Comparison of ENCODE assay signal across 8 cellular contexts in genomic region chr10:21497177-21497807, GRCh38. TPM values are rescaled to one million over a fixed set of nuclear protein-coding genes. Genes with fewer than 3 reads are reported as not detected.
DNase-seq lines count a peak whose midpoint lies in the region; ATAC-seq and TF ChIP-seq lines count a peak whose summit lies in the region.

No MANE protein-coding gene starts in this region.

- H3K27ac Mint-ChIP-seq in WTC11 = peak overlapping the region; percentile 60; the same call in 1 of the 2 replicates

- no peaks in the 10 kb centered on the region for H3K9me3 ChIP-seq in esophagus (ENCODE audit: control insufficient read depth in 2 of 2, insufficient read depth in 1 of 2, low read depth in 1 of 2, low read length in 1 of 2)
- no peaks in the 10 kb centered on the region for H3K9me3 ChIP-seq in testis

- peak overlapping the region; percentile 66 to 73 for H3K4me3 ChIP-seq in esophagus (ENCODE audit: low read depth in 1 of 2, low read length in 2 of 2)
- H3K4me3 ChIP-seq in testis = peak overlapping the region; percentile 71 to 88

- DNase-seq in stimulated activated CD4-positive, alpha-beta T cell treated with anti-CD3 and anti-CD28 coated beads, Interleukin-12 subunit alpha, Interleukin-12 subunit beta, amount 100 ng/mL, for 4 hours = peak; percentile 32
- DNase-seq in stimulated activated CD4-positive, alpha-beta T cell treated with anti-CD3 and anti-CD28 coated beads, Interleukin-1b, Interleukin-23, amount 100 ng/mL, for 48 hours = no peak
- DNase-seq in NCI-H146 (lab: John Stamatoyannopoulos, UW) = peak; percentile 94
- peak; percentile 82 for DNase-seq in WTC11 (ENCODE audit: low spot score)
- DNase-seq in midbrain (lab: John Stamatoyannopoulos, UW) = peak; percentile 80
- peak; percentile 95 for DNase-seq in testis

- peaks cover 41% of the 10 kb centered on the region for H3K27me3 Mint-ChIP-seq in WTC11 (ENCODE audit: low read depth)

- TF ChIP-seq CTCF in WTC11 (IDR thresholded peaks at IDR 0.05) = no peak
- TF ChIP-seq CTCF in testis (IDR thresholded peaks at IDR 0.05) = no peak

- POLR2A ChIA-PET in WTC11 (lab: Charles Lee) = interaction anchor here (0.6 to 6.1 kb wide), 11 partner anchors 12 to 1130 kb away, joined by 3 to 103 read pairs (median 8); partner anchors contain the start of gene SKIDA1

- ATAC-seq in WTC11 (peak; percentile 25), HG03280 (IDR thresholded peaks at IDR 0.05; ENCODE audit: unreplicated experiment) (no peak)

- 2% methylated on average over 37 of the region's 37 CpGs for WGBS in esophagus, 2 donors
- 1 to 2% methylated on average over 20 to 35 of the region's 37 CpGs for WGBS in testis, 2 donors

- H3K9me3 Mint-ChIP-seq in WTC11 = no peaks in the 10 kb centered on the region

- peak overlapping the region; percentile 80 for H3K4me3 Mint-ChIP-seq in WTC11

- no peak for TF ChIP-seq POLR2A in testis (IDR thresholded peaks at IDR 0.05)

- H3K27ac ChIP-seq in esophagus (ENCODE audit: low read depth in 2 of 2, low read length in 1 of 2) (peak overlapping the region; percentile 49 to 75), testis (peak overlapping the region; percentile 57 to 62)

- H3K27me3 ChIP-seq in esophagus (ENCODE audit: control insufficient read depth in 1 of 2, insufficient read depth in 2 of 2, low read length in 2 of 2) (no peaks in the 10 kb centered on the region), testis (no peaks in the 10 kb centered on the region)

- H3K36me3 Mint-ChIP-seq in WTC11 = 0 out of 2 replicates have a peak, but pooled peaks cover 2% of the 10 kb centered on the region

- intact Hi-C loops in testis (cut with DNase I; ENCODE audit: low total_unique reads) = loop anchor here (5.0 to 10.0 kb wide), 2 partner anchors 212 to 235 kb away; no protein-coding TSS in a partner anchor

- peaks cover 0 to 3% of the 10 kb centered on the region in 2 donors for H3K4me1 ChIP-seq in esophagus (ENCODE audit: control insufficient read depth in 2 of 2, insufficient read depth in 2 of 2, low read length in 1 of 2)
- no peaks in the 10 kb centered on the region for H3K4me1 ChIP-seq in testis

- CTCF ChIA-PET in WTC11 (lab: Charles Lee) = interaction anchor here (0.5 to 5.9 kb wide), 16 partner anchors 11 to 682 kb away, joined by 3 to 84 read pairs (median 6); partner anchors contain the start of genes DNAJC1 and SKIDA1

- H3K36me3 ChIP-seq in esophagus (ENCODE audit: control insufficient read depth in 2 of 2, insufficient read depth in 2 of 2, low read length in 1 of 2) (no peaks in the 10 kb centered on the region), testis (ENCODE audit: low read depth, missing control alignments) (no peaks in the 10 kb centered on the region)

- peaks cover 63% of the 10 kb centered on the region for H3K4me1 Mint-ChIP-seq in WTC11

TF ChIP-seq in WTC11, 78 proteins besides CTCF, POLR2A, EP300 and RAD21:
- peak; percentile 45; the same call in 1 of the 2 replicates for TF ChIP-seq ZNF423 (CRISPR knock-in tag; IDR thresholded peaks at IDR 0.05)
- TF ChIP-seq ESRRA (CRISPR knock-in tag; IDR thresholded peaks at IDR 0.05; ENCODE audit: borderline replicate concordance) = 0 out of 2 replicates have a peak, but pooled peaks have one; percentile 32
- TF ChIP-seq GABPB1 (CRISPR knock-in tag; IDR thresholded peaks at IDR 0.05) = peak; percentile 55; the same call in 1 of the 2 replicates
- TF ChIP-seq, protein P1, sequence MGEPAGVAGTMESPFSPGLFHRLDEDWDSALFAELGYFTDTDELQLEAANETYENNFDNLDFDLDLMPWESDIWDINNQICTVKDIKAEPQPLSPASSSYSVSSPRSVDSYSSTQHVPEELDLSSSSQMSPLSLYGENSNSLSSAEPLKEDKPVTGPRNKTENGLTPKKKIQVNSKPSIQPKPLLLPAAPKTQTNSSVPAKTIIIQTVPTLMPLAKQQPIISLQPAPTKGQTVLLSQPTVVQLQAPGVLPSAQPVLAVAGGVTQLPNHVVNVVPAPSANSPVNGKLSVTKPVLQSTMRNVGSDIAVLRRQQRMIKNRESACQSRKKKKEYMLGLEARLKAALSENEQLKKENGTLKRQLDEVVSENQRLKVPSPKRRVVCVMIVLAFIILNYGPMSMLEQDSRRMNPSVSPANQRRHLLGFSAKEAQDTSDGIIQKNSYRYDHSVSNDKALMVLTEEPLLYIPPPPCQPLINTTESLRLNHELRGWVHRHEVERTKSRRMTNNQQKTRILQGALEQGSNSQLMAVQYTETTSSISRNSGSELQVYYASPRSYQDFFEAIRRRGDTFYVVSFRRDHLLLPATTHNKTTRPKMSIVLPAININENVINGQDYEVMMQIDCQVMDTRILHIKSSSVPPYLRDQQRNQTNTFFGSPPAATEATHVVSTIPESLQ (CRISPR knock-in tag; IDR thresholded peaks at IDR 0.05) = no peak
- no peak for TF ChIP-seq PRRX2 (CRISPR knock-in tag; IDR thresholded peaks at IDR 0.05)
TF ChIP-seq in WTC11: peak in this region for 3.

RNA-seq across cellular contexts. Expression of gene SKIDA1, which starts 28.2 kb away (rescaled TPM):
- 9.4 to 12.9 TPM (median 11.8 TPM) in 3 replicates for total RNA-seq in WTC11 (2021)
- under 1 TPM; 0.19 to 0.22 TPM for polyA plus RNA-seq in esophagus
- total RNA-seq in testis = 1 to 10 TPM; 6.6 to 6.9 TPM
- polyA plus RNA-seq in testis (ENCODE audit: insufficient read depth, low read depth, low replicate concordance) = 4.7 TPM

RNA-seq across cellular contexts. Expression of gene MLLT10, which starts 36.7 kb away (rescaled TPM):
- total RNA-seq in WTC11 (2021) = 52.7 to 60.3 TPM (median 60.1 TPM) in 3 replicates
- 10 to 100 TPM; 14.2 to 17.7 TPM for polyA plus RNA-seq in esophagus
- total RNA-seq in testis = 100 to 1,000 TPM; 130 to 144 TPM
- polyA plus RNA-seq in testis (ENCODE audit: insufficient read depth, low read depth, low replicate concordance) = 243 TPM
